Comparison of ENCODE assay signal across 1 cellular context in the genomic region with DNA sequence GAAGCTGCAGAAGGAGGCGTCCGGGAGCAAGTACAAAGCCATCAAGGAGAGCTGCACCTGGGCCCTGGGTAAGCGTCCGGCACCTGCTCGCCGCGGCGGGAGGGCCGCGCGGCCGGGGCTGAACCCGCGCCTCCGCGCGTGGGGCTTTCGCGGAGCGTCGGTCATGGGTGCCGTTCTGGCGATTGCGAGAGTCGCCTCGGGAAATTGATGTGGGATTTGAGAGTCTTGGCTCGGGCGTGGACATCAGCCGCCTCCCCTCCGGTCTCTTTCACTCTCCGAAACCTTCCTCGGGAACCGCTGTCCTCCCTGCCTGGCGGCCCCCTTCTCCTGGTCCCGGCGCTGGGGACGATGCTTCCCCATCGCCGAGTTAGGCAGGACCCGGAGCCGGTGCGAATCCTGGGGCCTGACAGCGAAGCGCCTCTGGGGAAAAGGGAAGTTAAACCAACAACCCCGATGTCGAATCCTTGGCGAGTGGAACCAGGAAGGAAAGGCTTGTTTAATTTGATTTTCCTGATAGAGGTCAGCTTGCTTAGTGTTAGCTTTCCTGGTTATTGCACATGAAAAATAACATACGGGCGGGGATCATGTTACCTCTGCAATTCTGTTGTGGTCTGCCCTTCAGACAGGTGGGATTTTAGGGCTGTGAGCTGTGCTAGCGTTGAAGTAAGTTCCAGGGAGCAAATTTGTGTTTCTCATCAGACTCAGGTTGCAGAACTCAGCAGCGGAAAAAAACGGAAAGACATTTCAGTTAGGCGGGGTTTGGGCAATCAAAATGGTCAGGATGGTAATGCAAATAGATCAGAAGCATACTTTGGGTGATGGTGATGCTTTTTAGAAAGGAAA.
TF ChIP-seq lines count a peak whose summit lies in the region.

No MANE protein-coding gene starts in this region.

TF ChIP-seq in HepG2, 621 proteins besides CTCF, POLR2A, EP300 and RAD21 (continued from another document and continues in another):
- TF ChIP-seq, protein P1, sequence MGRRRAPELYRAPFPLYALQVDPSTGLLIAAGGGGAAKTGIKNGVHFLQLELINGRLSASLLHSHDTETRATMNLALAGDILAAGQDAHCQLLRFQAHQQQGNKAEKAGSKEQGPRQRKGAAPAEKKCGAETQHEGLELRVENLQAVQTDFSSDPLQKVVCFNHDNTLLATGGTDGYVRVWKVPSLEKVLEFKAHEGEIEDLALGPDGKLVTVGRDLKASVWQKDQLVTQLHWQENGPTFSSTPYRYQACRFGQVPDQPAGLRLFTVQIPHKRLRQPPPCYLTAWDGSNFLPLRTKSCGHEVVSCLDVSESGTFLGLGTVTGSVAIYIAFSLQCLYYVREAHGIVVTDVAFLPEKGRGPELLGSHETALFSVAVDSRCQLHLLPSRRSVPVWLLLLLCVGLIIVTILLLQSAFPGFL (CRISPR knock-in tag; IDR thresholded peaks at IDR 0.05): no peak
- TF ChIP-seq ZSCAN9 (CRISPR knock-in tag; IDR thresholded peaks at IDR 0.05; ENCODE audit: borderline replicate concordance) (no peak), ZNF777 (CRISPR knock-in tag; IDR thresholded peaks at IDR 0.05) (no peak), HNRNPL (IDR thresholded peaks at IDR 0.05; ENCODE audit: low read depth, low read length) (no peak), KDM4B (CRISPR knock-in tag; IDR thresholded peaks at IDR 0.05) (no peak), TERF1 (CRISPR knock-in tag; IDR thresholded peaks at IDR 0.05) (no peak), ESRRA (CRISPR knock-in tag; IDR thresholded peaks at IDR 0.05; ENCODE audit: low read depth) (no peak), MIXL1 (CRISPR knock-in tag; IDR thresholded peaks at IDR 0.05) (0 out of 2 replicates have a peak, but pooled peaks have one; percentile 38), CBX5 (CRISPR knock-in tag; IDR thresholded peaks at IDR 0.05; ENCODE audit: borderline replicate concordance) (no peak), RARG (CRISPR knock-in tag; IDR thresholded peaks at IDR 0.05; ENCODE audit: low read depth) (no peak), ZNF878 (CRISPR knock-in tag; IDR thresholded peaks at IDR 0.05) (no peak), ZNF672 (CRISPR knock-in tag; IDR thresholded peaks at IDR 0.05) (no peak), ZNF446 (CRISPR knock-in tag; IDR thresholded peaks at IDR 0.05) (no peak), DR1 (CRISPR knock-in tag; IDR thresholded peaks at IDR 0.05) (no peak), ZBTB49 (CRISPR knock-in tag; IDR thresholded peaks at IDR 0.05; ENCODE audit: borderline replicate concordance) (no peak), ZNF670 (CRISPR knock-in tag; IDR thresholded peaks at IDR 0.05; ENCODE audit: borderline replicate concordance) (no peak), BRF2 (CRISPR knock-in tag; IDR thresholded peaks at IDR 0.05) (no peak), PAWR (CRISPR knock-in tag; IDR thresholded peaks at IDR 0.05; ENCODE audit: borderline replicate concordance) (no peak), BCL3 (CRISPR knock-in tag; IDR thresholded peaks at IDR 0.05) (no peak), FOXK2 (IDR thresholded peaks at IDR 0.05) (no peak), FUBP1 (CRISPR knock-in tag; IDR thresholded peaks at IDR 0.05; ENCODE audit: borderline replicate concordance) (no peak), KLF12 (CRISPR knock-in tag; IDR thresholded peaks at IDR 0.05; ENCODE audit: borderline replicate concordance) (no peak; the same call in 1 of the 2 replicates), E2F5 (CRISPR knock-in tag; conservative IDR thresholded peaks at IDR 0.05) (no peak), ZNF644 (CRISPR knock-in tag; IDR thresholded peaks at IDR 0.05; ENCODE audit: low read depth) (no peak), MAX (IDR thresholded peaks at IDR 0.05) (no peak), HNRNPH1 (optimal IDR thresholded peaks at IDR 0.05; ENCODE audit: low read depth, low read length) (no peak), HCFC1 (IDR thresholded peaks at IDR 0.05; ENCODE audit: low read depth, low read length) (no peak), NCOA2 (CRISPR knock-in tag; IDR thresholded peaks at IDR 0.05) (no peak), ZNF674 (CRISPR knock-in tag; IDR thresholded peaks at IDR 0.05; ENCODE audit: low read depth) (no peak), ZNF451 (CRISPR knock-in tag; IDR thresholded peaks at IDR 0.05) (no peak), ARID2 (CRISPR knock-in tag; IDR thresholded peaks at IDR 0.05; ENCODE audit: borderline replicate concordance) (no peak), ZMAT5 (CRISPR knock-in tag; IDR thresholded peaks at IDR 0.05; ENCODE audit: borderline replicate concordance, low read depth) (no peak), ZNF282 (IDR thresholded peaks at IDR 0.05; ENCODE audit: partially characterized antibody) (no peak), CENPT (CRISPR knock-in tag; IDR thresholded peaks at IDR 0.05; ENCODE audit: low read depth) (no peak), IRX3 (CRISPR knock-in tag; IDR thresholded peaks at IDR 0.05; ENCODE audit: borderline replicate concordance, low read depth) (no peak), ERF (CRISPR knock-in tag; IDR thresholded peaks at IDR 0.05) (no peak), TBX2 (CRISPR knock-in tag; IDR thresholded peaks at IDR 0.05; ENCODE audit: borderline replicate concordance) (peak; percentile 37), GABPB1 (CRISPR knock-in tag; IDR thresholded peaks at IDR 0.05) (no peak), ZSCAN30 (CRISPR knock-in tag; IDR thresholded peaks at IDR 0.05) (no peak), ZMYM2 (CRISPR knock-in tag; IDR thresholded peaks at IDR 0.05) (no peak), ZNF326 (CRISPR knock-in tag; IDR thresholded peaks at IDR 0.05; ENCODE audit: borderline replicate concordance) (no peak), ZNF335 (CRISPR knock-in tag; IDR thresholded peaks at IDR 0.05) (no peak)
- TF ChIP-seq, protein P2, sequence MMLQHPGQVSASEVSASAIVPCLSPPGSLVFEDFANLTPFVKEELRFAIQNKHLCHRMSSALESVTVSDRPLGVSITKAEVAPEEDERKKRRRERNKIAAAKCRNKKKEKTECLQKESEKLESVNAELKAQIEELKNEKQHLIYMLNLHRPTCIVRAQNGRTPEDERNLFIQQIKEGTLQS (CRISPR knock-in tag; IDR thresholded peaks at IDR 0.05): no peak
- TF ChIP-seq, protein P3, sequence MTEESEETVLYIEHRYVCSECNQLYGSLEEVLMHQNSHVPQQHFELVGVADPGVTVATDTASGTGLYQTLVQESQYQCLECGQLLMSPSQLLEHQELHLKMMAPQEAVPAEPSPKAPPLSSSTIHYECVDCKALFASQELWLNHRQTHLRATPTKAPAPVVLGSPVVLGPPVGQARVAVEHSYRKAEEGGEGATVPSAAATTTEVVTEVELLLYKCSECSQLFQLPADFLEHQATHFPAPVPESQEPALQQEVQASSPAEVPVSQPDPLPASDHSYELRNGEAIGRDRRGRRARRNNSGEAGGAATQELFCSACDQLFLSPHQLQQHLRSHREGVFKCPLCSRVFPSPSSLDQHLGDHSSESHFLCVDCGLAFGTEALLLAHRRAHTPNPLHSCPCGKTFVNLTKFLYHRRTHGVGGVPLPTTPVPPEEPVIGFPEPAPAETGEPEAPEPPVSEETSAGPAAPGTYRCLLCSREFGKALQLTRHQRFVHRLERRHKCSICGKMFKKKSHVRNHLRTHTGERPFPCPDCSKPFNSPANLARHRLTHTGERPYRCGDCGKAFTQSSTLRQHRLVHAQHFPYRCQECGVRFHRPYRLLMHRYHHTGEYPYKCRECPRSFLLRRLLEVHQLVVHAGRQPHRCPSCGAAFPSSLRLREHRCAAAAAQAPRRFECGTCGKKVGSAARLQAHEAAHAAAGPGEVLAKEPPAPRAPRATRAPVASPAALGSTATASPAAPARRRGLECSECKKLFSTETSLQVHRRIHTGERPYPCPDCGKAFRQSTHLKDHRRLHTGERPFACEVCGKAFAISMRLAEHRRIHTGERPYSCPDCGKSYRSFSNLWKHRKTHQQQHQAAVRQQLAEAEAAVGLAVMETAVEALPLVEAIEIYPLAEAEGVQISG (CRISPR knock-in tag; IDR thresholded peaks at IDR 0.05): no peak; the same call in none of the 2 replicates
- TF ChIP-seq, protein P4, sequence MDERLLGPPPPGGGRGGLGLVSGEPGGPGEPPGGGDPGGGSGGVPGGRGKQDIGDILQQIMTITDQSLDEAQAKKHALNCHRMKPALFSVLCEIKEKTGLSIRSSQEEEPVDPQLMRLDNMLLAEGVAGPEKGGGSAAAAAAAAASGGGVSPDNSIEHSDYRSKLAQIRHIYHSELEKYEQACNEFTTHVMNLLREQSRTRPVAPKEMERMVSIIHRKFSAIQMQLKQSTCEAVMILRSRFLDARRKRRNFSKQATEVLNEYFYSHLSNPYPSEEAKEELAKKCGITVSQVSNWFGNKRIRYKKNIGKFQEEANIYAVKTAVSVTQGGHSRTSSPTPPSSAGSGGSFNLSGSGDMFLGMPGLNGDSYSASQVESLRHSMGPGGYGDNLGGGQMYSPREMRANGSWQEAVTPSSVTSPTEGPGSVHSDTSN (CRISPR knock-in tag; IDR thresholded peaks at IDR 0.05): no peak
- TF ChIP-seq, protein P5, sequence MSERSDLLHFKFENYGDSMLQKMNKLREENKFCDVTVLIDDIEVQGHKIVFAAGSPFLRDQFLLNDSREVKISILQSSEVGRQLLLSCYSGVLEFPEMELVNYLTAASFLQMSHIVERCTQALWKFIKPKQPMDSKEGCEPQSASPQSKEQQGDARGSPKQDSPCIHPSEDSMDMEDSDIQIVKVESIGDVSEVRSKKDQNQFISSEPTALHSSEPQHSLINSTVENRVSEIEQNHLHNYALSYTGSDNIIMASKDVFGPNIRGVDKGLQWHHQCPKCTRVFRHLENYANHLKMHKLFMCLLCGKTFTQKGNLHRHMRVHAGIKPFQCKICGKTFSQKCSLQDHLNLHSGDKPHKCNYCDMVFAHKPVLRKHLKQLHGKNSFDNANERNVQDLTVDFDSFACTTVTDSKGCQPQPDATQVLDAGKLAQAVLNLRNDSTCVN (CRISPR knock-in tag; IDR thresholded peaks at IDR 0.05; ENCODE audit: borderline replicate concordance): no peak
